16 cellular contexts compared by ENCODE assay signal in the genomic region with DNA sequence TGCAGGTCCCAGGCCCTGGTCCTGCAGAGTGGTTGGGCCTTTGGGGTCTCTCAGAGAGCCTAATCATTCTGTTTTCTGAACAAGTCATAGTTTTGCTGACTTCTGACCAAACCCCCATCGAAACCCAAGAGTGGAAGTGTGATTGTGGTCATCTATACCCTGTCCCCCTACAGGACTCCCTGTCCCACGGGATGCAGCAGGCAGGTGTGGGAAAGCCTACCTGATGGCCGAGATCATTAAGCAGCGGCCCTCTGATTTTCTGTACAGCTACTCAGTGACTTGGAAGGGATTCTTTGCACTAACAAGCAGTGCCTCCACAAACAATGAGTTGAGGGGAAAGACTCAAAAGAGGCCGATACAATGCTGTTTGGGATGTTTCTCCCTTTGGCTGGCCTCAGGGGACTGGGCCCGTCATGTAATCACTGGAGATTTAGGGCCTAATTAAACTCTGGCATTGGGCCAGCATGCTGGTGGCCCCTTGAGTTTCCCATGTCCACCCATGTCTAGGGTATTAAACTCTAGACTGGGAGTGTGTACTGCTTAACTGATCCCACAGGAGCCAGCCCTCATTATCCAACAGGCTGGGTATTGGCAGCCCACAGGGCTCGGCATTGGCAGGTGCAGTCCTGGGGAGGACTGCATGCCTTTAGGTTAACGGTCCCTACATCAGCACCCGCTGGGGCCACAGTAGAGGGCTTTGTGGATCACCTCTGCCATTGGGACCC.
DNase-seq lines count a peak whose midpoint lies in the region; ATAC-seq and TF ChIP-seq lines count a peak whose summit lies in the region.
"Had no signal": no experiment of that assay in that cellular context is flagged by ENCODE, and none has a peak within 500 bp of the region (broad histone marks: within the 10 kb centered on the region; RNA-seq: fewer than 3 reads in every experiment).

No MANE protein-coding gene starts in this region.

- H4K20me1 ChIP-seq in neural progenitor cell (ENCODE audit: low read depth) (no peaks in the 10 kb centered on the region), Karpas-422 (ENCODE audit: insufficient read depth, low read depth, low read length) (no peaks in the 10 kb centered on the region; the same call in 1 of the 2 replicates)

- intact Hi-C loops in left ventricle myocardium inferior (cut with micrococcal nuclease) (no loop called here), left ventricle myocardium superior (cut with micrococcal nuclease) (no loop called here), vagina (cut with DNase I) (no loop called here)

- H3K9me2 ChIP-seq in Karpas-422 (replicated peaks; ENCODE audit: insufficient read depth, low read length): no peaks in the 10 kb centered on the region

- peaks cover 10% of the 10 kb centered on the region for H3K9me3 Mint-ChIP-seq in neural progenitor cell
- H3K9me3 Mint-ChIP-seq: effector memory CD8-positive, alpha-beta T cell had no signal

- H3K9me3 ChIP-seq in left ventricle myocardium inferior (replicated peaks): no peaks in the 10 kb centered on the region
- no peaks in the 10 kb centered on the region for H3K9me3 ChIP-seq in neural progenitor cell (ENCODE audit: low read depth)
- H3K9me3 ChIP-seq in vagina: no peaks in the 10 kb centered on the region
- H3K9me3 ChIP-seq in Karpas-422 (ENCODE audit: low read length): no peaks in the 10 kb centered on the region
- H3K9me3 ChIP-seq: ascending aorta had no signal

- H3K4me1 ChIP-seq in left ventricle myocardium inferior (peaks cover 30% of the 10 kb centered on the region), neural progenitor cell (peaks cover 57% of the 10 kb centered on the region), vagina (peaks cover 41% of the 10 kb centered on the region), Karpas-422 (ENCODE audit: low read length) (no peaks in the 10 kb centered on the region)

- H3K4me2 ChIP-seq in neural progenitor cell (peak overlapping the region; percentile 43), Karpas-422 (ENCODE audit: low read depth, low read length, poor library complexity, severe bottlenecking) (no peak overlapping the region)

- H3K27me3 ChIP-seq in left ventricle myocardium inferior (ENCODE audit: low read depth) (no peaks in the 10 kb centered on the region), neural progenitor cell (no peaks in the 10 kb centered on the region), vagina (no peaks in the 10 kb centered on the region), Karpas-422 (ENCODE audit: low read length) (no peaks in the 10 kb centered on the region)
- H3K27me3 ChIP-seq: ascending aorta had no signal

- no peaks in the 10 kb centered on the region for H3K36me3 Mint-ChIP-seq in neural progenitor cell

- peaks cover 55% of the 10 kb centered on the region for H3K4me1 Mint-ChIP-seq in neural progenitor cell
- H3K4me1 Mint-ChIP-seq: activated CD4-positive, alpha-beta T cell treated with anti-CD3 and anti-CD28 coated beads, Interleukin-2, amount 10 ng/mL, durations not matched to agents 24 days and 14 days had no signal

- H3K27ac ChIP-seq in left ventricle myocardium inferior (replicated peaks): peak overlapping the region; percentile 93
- peak overlapping the region; percentile 88 for H3K27ac ChIP-seq in cingulate gyrus (ENCODE audit: low read depth, low read length)
- H3K27ac ChIP-seq in neural progenitor cell: peak overlapping the region; percentile 16
- H3K27ac ChIP-seq in vagina: peak overlapping the region; percentile 91
- H3K27ac ChIP-seq in Karpas-422 (ENCODE audit: low read length): no peak overlapping the region

- ATAC-seq in left ventricle myocardium superior: no peak
- ATAC-seq in GM18870 (IDR thresholded peaks at IDR 0.05; ENCODE audit: unreplicated experiment): no peak
- ATAC-seq: effector memory CD8-positive, alpha-beta T cell had no signal

- H2AFZ ChIP-seq in neural progenitor cell (replicated peaks): no peak overlapping the region
- H2AFZ ChIP-seq in Karpas-422 (ENCODE audit: low read length): no peak overlapping the region

- no peak for TF ChIP-seq CTCF in left ventricle myocardium inferior (IDR thresholded peaks at IDR 0.05; ENCODE audit: borderline replicate concordance)
- no peak for TF ChIP-seq CTCF in neural progenitor cell (IDR thresholded peaks at IDR 0.05)
- TF ChIP-seq CTCF in vagina (IDR thresholded peaks at IDR 0.05): no peak

- peaks cover 9% of the 10 kb centered on the region for H3F3A ChIP-seq in neural progenitor cell (ENCODE audit: low read depth)

- H3K9ac ChIP-seq in neural progenitor cell: no peak overlapping the region
- no peak overlapping the region for H3K9ac ChIP-seq in Karpas-422 (ENCODE audit: low read length)

- no peak overlapping the region for H3K4me3 Mint-ChIP-seq in neural progenitor cell
- H3K4me3 Mint-ChIP-seq: activated CD4-positive, alpha-beta T cell treated with anti-CD3 and anti-CD28 coated beads, Interleukin-2, amount 10 ng/mL, durations not matched to agents 24 days and 14 days; effector memory CD8-positive, alpha-beta T cell; T-helper 2 cell treated with Interferon-gamma antibody and Interleukin-4, amounts not matched to agents 5 μg/mL and 100 μg/mL, for 36 hours had no signal

- H3K79me2 ChIP-seq in neural progenitor cell (ENCODE audit: low read depth) (no peaks in the 10 kb centered on the region), Karpas-422 (ENCODE audit: low read length) (no peaks in the 10 kb centered on the region)

- no peaks in the 10 kb centered on the region for H3K36me3 ChIP-seq in left ventricle myocardium inferior
- no peaks in the 10 kb centered on the region for H3K36me3 ChIP-seq in neural progenitor cell
- no peaks in the 10 kb centered on the region for H3K36me3 ChIP-seq in vagina
- no peaks in the 10 kb centered on the region for H3K36me3 ChIP-seq in Karpas-422 (ENCODE audit: insufficient read depth, low read length)
- H3K36me3 ChIP-seq: ascending aorta had no signal

- TF ChIP-seq POLR2A in vagina (IDR thresholded peaks at IDR 0.05): no peak

- H3K27me3 Mint-ChIP-seq in neural progenitor cell (ENCODE audit: insufficient read depth, low read depth): peaks cover 8% of the 10 kb centered on the region
- H3K27me3 Mint-ChIP-seq: activated CD4-positive, alpha-beta T cell treated with anti-CD3 and anti-CD28 coated beads, Interleukin-2, amount 10 ng/mL, durations not matched to agents 24 days and 14 days; effector memory CD8-positive, alpha-beta T cell had no signal

- peak overlapping the region; percentile 36 for H3K27ac Mint-ChIP-seq in neural progenitor cell
- H3K27ac Mint-ChIP-seq: activated CD4-positive, alpha-beta T cell treated with anti-CD3 and anti-CD28 coated beads, Interleukin-2, amount 10 ng/mL, durations not matched to agents 24 days and 14 days; T-helper 2 cell treated with Interferon-gamma antibody and Interleukin-4, amounts not matched to agents 5 μg/mL and 100 μg/mL, for 36 hours had no signal

- DNase-seq in left ventricle myocardium inferior: no peak
- no peak for DNase-seq in left ventricle myocardium superior
- DNase-seq in neural progenitor cell (ENCODE audit: low spot score): peak; percentile 41
- no peak for DNase-seq in vagina (ENCODE audit: extremely low spot score in 2 of 2)
- DNase-seq in activated CD4-positive, alpha-beta T cell treated with anti-CD3 and anti-CD28 coated beads, Interleukin-2, amount 50 U/mL, for 48 hours: no peak
- DNase-seq in Karpas-422: no peak
- DNase-seq: activated CD4-positive, alpha-beta T cell treated with anti-CD3 and anti-CD28 coated beads, Interleukin-2, amount 10 ng/mL, durations not matched to agents 24 days and 14 days; DMS53; effector memory CD8-positive, alpha-beta T cell; kidney glomerular epithelial cell; NCI-H2107; RPMI8226 had no signal

- H3K4me3 ChIP-seq in left ventricle myocardium inferior (no peak overlapping the region), neural progenitor cell (no peak overlapping the region), vagina (no peak overlapping the region), Karpas-422 (ENCODE audit: low read length) (no peak overlapping the region)
- H3K4me3 ChIP-seq: ascending aorta had no signal
